Comparison of ENCODE assay signal across 21 cellular contexts in the genomic region with DNA sequence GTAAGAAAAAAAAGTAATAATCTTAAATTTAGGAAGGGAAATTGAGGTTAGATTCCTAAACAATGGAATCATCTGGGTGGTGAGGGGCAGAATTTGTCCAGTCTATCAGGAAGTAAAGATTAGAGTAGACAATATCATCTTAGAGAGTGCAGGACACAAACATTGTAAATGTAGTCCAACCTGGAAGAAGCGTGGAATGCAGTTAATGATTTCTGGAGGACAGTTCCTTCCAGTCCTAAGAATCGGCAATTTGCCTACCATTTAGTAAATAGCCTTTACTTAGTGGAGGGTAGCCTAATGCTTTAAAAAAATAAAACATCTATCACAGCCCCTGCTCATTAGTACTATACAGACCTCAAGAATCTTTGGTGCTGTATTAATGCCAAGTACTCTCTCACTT.
"Had no signal": no experiment of that assay in that cellular context is flagged by ENCODE, and none has a peak within 500 bp of the region (broad histone marks: within the 10 kb centered on the region; RNA-seq: fewer than 3 reads in every experiment).

No MANE protein-coding gene starts in this region.

- H3K9me3 Mint-ChIP-seq: mesothelial cell of epicardium, natural killer cell, neural crest cell had no signal

- H3K27ac Mint-ChIP-seq: mesothelial cell of epicardium, natural killer cell had no signal

- H3K36me3 ChIP-seq: heart left ventricle, right atrium auricular region, sigmoid colon, stomach, thoracic aorta, transverse colon had no signal

- DNase-seq: cortex of kidney; dorsolateral prefrontal cortex; effector CD8-positive, alpha-beta T cell; foreskin melanocyte; heart left ventricle; hypothalamus; islet precursor cell; left colon; natural killer cell; posterior cingulate gyrus; sigmoid colon; stimulated activated CD4-positive, alpha-beta T cell treated with anti-CD3 and anti-CD28 coated beads, Interleukin-12 subunit alpha, Interleukin-12 subunit beta, amount 100 ng/mL, for 4 hours; stimulated activated naive CD4-positive, alpha-beta T cell; stomach; substantia nigra; transverse colon had no signal

- H3K4me3 Mint-ChIP-seq: mesothelial cell of epicardium, natural killer cell, neural crest cell had no signal

- H3K27ac ChIP-seq: dorsolateral prefrontal cortex, heart left ventricle, right atrium auricular region, sigmoid colon, skin epidermis, stomach, thoracic aorta, transverse colon had no signal

- H3K4me1 ChIP-seq: heart left ventricle, right atrium auricular region, sigmoid colon, transverse colon had no signal

- H3K4me3 ChIP-seq: dorsolateral prefrontal cortex, heart left ventricle, right atrium auricular region, sigmoid colon, skin epidermis, stomach, thoracic aorta, transverse colon had no signal

- H3K27me3 ChIP-seq: heart left ventricle, right atrium auricular region, sigmoid colon had no signal

- H3K36me3 Mint-ChIP-seq: mesothelial cell of epicardium, natural killer cell had no signal

- H3K9me3 ChIP-seq: heart left ventricle, right atrium auricular region, sigmoid colon, stomach, thoracic aorta, transverse colon had no signal

- H3K4me1 Mint-ChIP-seq: natural killer cell, neural crest cell had no signal
